1 cellular context compared by ENCODE assay signal in the genomic region with DNA sequence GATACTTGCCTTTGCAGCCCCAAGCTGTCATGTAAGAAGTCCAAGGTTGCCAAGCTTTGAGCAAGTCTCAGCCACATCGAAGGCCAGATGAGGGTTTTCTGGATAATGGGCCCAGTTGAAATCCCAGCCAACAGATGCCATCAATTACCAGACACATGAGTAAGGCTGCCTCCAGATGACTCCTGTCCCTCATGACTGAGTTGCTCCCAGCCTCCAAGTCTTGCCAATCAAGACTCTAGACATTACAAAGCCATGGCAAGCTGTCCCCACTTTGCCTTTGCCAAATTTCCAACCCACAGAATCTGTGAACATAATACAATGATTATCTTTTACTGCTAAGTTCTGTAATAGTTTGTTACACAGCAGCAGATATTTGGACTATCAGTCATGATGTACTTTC.
TF ChIP-seq lines count a peak whose summit lies in the region.

No MANE protein-coding gene starts in this region.

TF ChIP-seq in GM23338, 12 proteins besides CTCF, POLR2A, EP300 and RAD21:
- TF ChIP-seq POLR2AphosphoS5 (IDR thresholded peaks at IDR 0.05; ENCODE audit: low read depth) = no peak
- no peak for TF ChIP-seq EZH2phosphoT487 (IDR thresholded peaks at IDR 0.05; ENCODE audit: unreplicated experiment)
- TF ChIP-seq EZH2 (IDR thresholded peaks at IDR 0.05; ENCODE audit: low read depth, unreplicated experiment) = no peak
